ENCODE assay signal across 1 cellular context in genomic region chr3:8450618-8451017, GRCh38.
A peak's percentile ranks its signal among the peaks of the same experiment; 100 is the strongest.
TF ChIP-seq lines count a peak whose summit lies in the region.

No MANE protein-coding gene starts in this region.

TF ChIP-seq in IMR-90, 13 proteins besides CTCF, POLR2A, EP300 and RAD21 (continued from another document):
- 0 out of 2 replicates have a peak, but pooled peaks have one; percentile 6 for TF ChIP-seq SMC3 (IDR thresholded peaks at IDR 0.05; ENCODE audit: low read depth, low read length)
- 0 out of 2 replicates have a peak, but pooled peaks have one; percentile 10 for TF ChIP-seq CEBPB (IDR thresholded peaks at IDR 0.05; ENCODE audit: low read depth, low read length)
